9 cellular contexts compared by ENCODE assay signal in genomic region chr10:97713351-97713827, GRCh38. TPM values are rescaled to one million over a fixed set of nuclear protein-coding genes. Genes with fewer than 3 reads are reported as not detected.
DNase-seq lines count a peak whose midpoint lies in the region; FAIRE-seq and TF ChIP-seq lines count a peak whose summit lies in the region.
"Had no signal": no experiment of that assay in that cellular context is flagged by ENCODE, and none has a peak within 500 bp of the region (broad histone marks: within the 10 kb centered on the region; RNA-seq: fewer than 3 reads in every experiment).

Gene MARVELD1, plus strand, starts transcription at chr10:97713730. Its CDS starts 147 bp downstream, at chr10:97713877.

- H4K91ac ChIP-seq in H1 (replicated peaks; ENCODE audit: insufficient read length, low read length): peak within 1 kb of the TSS; percentile 96

- H3K23ac ChIP-seq in H1 (ENCODE audit: insufficient read length): no peak within 1 kb of the TSS

- WGBS in HUES64: 2% methylated on average over 38 of the region's 38 CpGs
- 2% methylated on average over 18 of the region's 38 CpGs; no CpG with 5 or more reads in 1 of the 2 experiments for WGBS in H1 (ENCODE audit: extremely low coverage in 1 of 2, insufficient coverage in 1 of 2, insufficient read length in 1 of 2, insufficient replicate concordance in 2 of 2, low coverage in 1 of 2, low lambda C conversion rate in 2 of 2, missing lambda C conversion rate in 1 of 2), 2 experiments
- 4 to 5% methylated on average over 19 to 35 of the region's 38 CpGs for WGBS in mesodermal cell (ENCODE audit: insufficient coverage in 2 of 2), 2 experiments
- 9% methylated on average over 38 of the region's 38 CpGs for WGBS in thyroid gland, 2 donors

- no peaks in the 10 kb centered on the region for H3K9me2 ChIP-seq in SU-DHL-6 (replicated peaks; ENCODE audit: insufficient read depth, low read length)

- peak within 1 kb of the TSS; percentile 90 for H4K8ac ChIP-seq in H1 (ENCODE audit: extremely low read depth, insufficient read depth, low read length)

- no peak for TF ChIP-seq CTCF in SU-DHL-6 (IDR thresholded peaks at IDR 0.05; ENCODE audit: insufficient read depth, low read length, poor library complexity, severe bottlenecking)
- no peak for TF ChIP-seq CTCF in H1 (IDR thresholded peaks at IDR 0.05; ENCODE audit: control extremely low read depth in 1 of 3, insufficient read depth in 1 of 3, low read depth in 1 of 3, low read length in 3 of 3)
- TF ChIP-seq CTCF in thyroid gland (IDR thresholded peaks at IDR 0.05): no peak

- H3K9me3 ChIP-seq in HUES64 (ENCODE audit: insufficient read depth, low read depth, low read length) (no peaks in the 10 kb centered on the region), SU-DHL-6 (ENCODE audit: insufficient read depth, low read length) (no peaks in the 10 kb centered on the region), H1 (ENCODE audit: insufficient read depth in 2 of 2, low read depth in 1 of 2, low read length in 1 of 2) (no peaks in the 10 kb centered on the region), mesodermal cell (ENCODE audit: control insufficient read depth, low read length) (no peaks in the 10 kb centered on the region), thyroid gland (no peaks in the 10 kb centered on the region)

- H2AFZ ChIP-seq in SU-DHL-6 (ENCODE audit: low read depth, low read length, severe bottlenecking) (no peak within 1 kb of the TSS), H1 (ENCODE audit: low read length) (peak within 1 kb of the TSS; percentile 90; the same call in 1 of the 2 replicates)

- H3K9ac ChIP-seq in HUES64 (ENCODE audit: low read depth, low read length): peak within 1 kb of the TSS; percentile 76
- no peak within 1 kb of the TSS for H3K9ac ChIP-seq in SU-DHL-6 (ENCODE audit: low read length)
- peak within 1 kb of the TSS; percentile 49 to 90 (median 84) for H3K9ac ChIP-seq in H1 (replicated peaks in 1 of 4; ENCODE audit: extremely low read depth in 1 of 4, low read depth in 3 of 4, low read length in 3 of 4)

- H3K4me2 ChIP-seq in SU-DHL-6 (ENCODE audit: low read depth, low read length, poor library complexity, severe bottlenecking) (peak within 1 kb of the TSS; percentile 45), H1 (ENCODE audit: insufficient read depth in 1 of 2, low read depth in 2 of 2, low read length in 2 of 2) (peak within 1 kb of the TSS; percentile 74 to 97)

- TF ChIP-seq POLR2A in H1 (IDR thresholded peaks at IDR 0.05; ENCODE audit: control extremely low read depth in 1 of 2, low read depth in 2 of 2, low read length in 2 of 2): no peak; a peak in 1 of 3 replicates
- no peak for TF ChIP-seq POLR2A in thyroid gland (IDR thresholded peaks at IDR 0.05)

- POLR2A ChIA-PET in H1 (lab: Charles Lee; ENCODE audit: partially characterized antibody): interaction anchor here (0.9 to 12.5 kb wide), 13 partner anchors 7 to 122 kb away, joined by 3 to 234 read pairs (median 4); partner anchors contain the start of genes AVPI1 and ZFYVE27

- peaks cover 27% of the 10 kb centered on the region for H3K4me1 ChIP-seq in HUES64 (ENCODE audit: insufficient read depth, low read length)
- H3K4me1 ChIP-seq in H1 (replicated peaks in 1 of 4; ENCODE audit: control insufficient read depth in 3 of 4, insufficient read depth in 4 of 4, low read length in 3 of 4): peaks cover 4 to 13% (median 9%) of the 10 kb centered on the region in 4 experiments
- H3K4me1 ChIP-seq in mesodermal cell (ENCODE audit: control insufficient read depth, insufficient read depth, low read length, poor library complexity, severe bottlenecking): peaks cover 25% of the 10 kb centered on the region
- H3K4me1 ChIP-seq in thyroid gland: peaks cover 5 to 46% of the 10 kb centered on the region in 2 donors

- peak within 1 kb of the TSS; percentile 97 for H2BK15ac ChIP-seq in H1 (ENCODE audit: low read length)

- intact Hi-C loops in thyroid gland (cut with DNase I): no loop called here

- H3K27me3 ChIP-seq in HUES64 (ENCODE audit: insufficient read depth, low read length) (no peaks in the 10 kb centered on the region), SU-DHL-6 (ENCODE audit: low read length) (no peaks in the 10 kb centered on the region), H1 (replicated peaks in 1 of 4; ENCODE audit: control insufficient read depth in 3 of 4, extremely low read depth in 1 of 4, insufficient read depth in 3 of 4, low read length in 3 of 4) (no peaks in the 10 kb centered on the region), thyroid gland (no peaks in the 10 kb centered on the region)

- H3K56ac ChIP-seq in H1 (replicated peaks; ENCODE audit: insufficient read length, low read depth, low read length): peak within 1 kb of the TSS; percentile 80

- H3K4ac ChIP-seq in H1 (replicated peaks; ENCODE audit: insufficient read length, low read depth, low read length): peak within 1 kb of the TSS; percentile 65

- H3K4me3 ChIP-seq in HUES64 (ENCODE audit: low read length) (peak within 1 kb of the TSS; percentile 69), SU-DHL-6 (ENCODE audit: insufficient read depth, low read length, poor library complexity, severe bottlenecking) (no peak within 1 kb of the TSS), H1 (ENCODE audit: extremely low read depth in 1 of 4, insufficient read depth in 2 of 4, low read depth in 3 of 4, low read length in 4 of 4) (peak within 1 kb of the TSS; percentile 47 to 78 (median 66)), mesodermal cell (ENCODE audit: extremely low read depth, insufficient read depth, low read length, poor library complexity, severe bottlenecking) (peak within 1 kb of the TSS; percentile 74), thyroid gland (replicated peaks in 1 of 3) (peak within 1 kb of the TSS; percentile 15 to 61 (median 53))

- no peaks in the 10 kb centered on the region for H3K79me2 ChIP-seq in SU-DHL-6 (ENCODE audit: insufficient read depth, low read length)
- H3K79me2 ChIP-seq in H1 (ENCODE audit: control insufficient read depth in 1 of 2, insufficient read depth in 2 of 2, low read length in 2 of 2): peaks cover 0 to 5% of the 10 kb centered on the region in 2 experiments; a peak in 1 of 4 replicates

- peak within 1 kb of the TSS; percentile 40; the same call in 1 of the 2 replicates for H2AK5ac ChIP-seq in H1 (ENCODE audit: low read depth, low read length)

- no peaks in the 10 kb centered on the region for H3K79me1 ChIP-seq in H1 (ENCODE audit: low read depth, low read length)

- no peak for FAIRE-seq in H1 (lab: Jason Lieb, UNC)
- FAIRE-seq: A204.1 had no signal

- H2BK120ac ChIP-seq in H1 (replicated peaks; ENCODE audit: low read depth, low read length): peak within 1 kb of the TSS; percentile 77

- DNase-seq in DMS53 (lab: John Stamatoyannopoulos, UW): peak; percentile 75
- no peak for DNase-seq in DMS53 treated with DMSO at 0.1 percent for 48 hours (lab: John Stamatoyannopoulos, UW; ENCODE audit: unreplicated experiment)
- peak in 1 of 2 experiments; percentile 76 for DNase-seq in H1 (ENCODE audit: low read depth in 1 of 2, low spot score in 2 of 2)
- DNase-seq in thyroid gland: peak; percentile 25 to 39
- DNase-seq in COR-L47 (lab: John Stamatoyannopoulos, UW): no peak

- CTCF ChIA-PET in H1 (lab: Charles Lee; ENCODE audit: partially characterized antibody): interaction anchor here (0.6 to 20.9 kb wide), 8 partner anchors 8 to 328 kb away, joined by 3 to 773 read pairs (median 6); partner anchors contain the start of genes AVPI1 and ZFYVE27

- TF ChIP-seq RAD21 in H1 (IDR thresholded peaks at IDR 0.05 in 1 of 2, conservative IDR thresholded peaks at IDR 0.05 in 1 of 2; ENCODE audit: low read depth in 2 of 2, low read length in 2 of 2): no peak

- H4K20me1 ChIP-seq in SU-DHL-6 (ENCODE audit: low read depth, low read length) (no peaks in the 10 kb centered on the region), H1 (replicated peaks in 1 of 2; ENCODE audit: control insufficient read depth in 1 of 2, insufficient read depth in 2 of 2, low read length in 2 of 2) (no peaks in the 10 kb centered on the region)

- H3F3A ChIP-seq in SU-DHL-6 (ENCODE audit: insufficient read depth): no peaks in the 10 kb centered on the region

- H3K18ac ChIP-seq in H1 (ENCODE audit: extremely low read depth, low read length): peak within 1 kb of the TSS; percentile 98

- no peak for TF ChIP-seq EP300 in H1 (IDR thresholded peaks at IDR 0.05; ENCODE audit: borderline replicate concordance in 1 of 2, low read depth in 2 of 2, low read length in 2 of 2)

- H2BK12ac ChIP-seq in H1 (ENCODE audit: low read depth, low read length): 0 out of 2 replicates have a peak within 1 kb of the TSS, but pooled peaks have one; percentile 94

- H4K5ac ChIP-seq in H1 (ENCODE audit: insufficient read length, low read depth, low read length): peak within 1 kb of the TSS; percentile 58

- H2BK20ac ChIP-seq in H1 (ENCODE audit: low read length): no peak within 1 kb of the TSS; the same call in 1 of the 2 replicates

- H3K14ac ChIP-seq in H1 (ENCODE audit: insufficient read length): no peak within 1 kb of the TSS

- peak within 1 kb of the TSS; percentile 67 for H3K27ac ChIP-seq in HUES64 (ENCODE audit: low read depth, low read length)
- no peak within 1 kb of the TSS for H3K27ac ChIP-seq in SU-DHL-6 (ENCODE audit: low read depth, low read length)
- H3K27ac ChIP-seq in H1 (ENCODE audit: low read depth, low read length): peak within 1 kb of the TSS; percentile 77
- H3K27ac ChIP-seq in mesodermal cell (ENCODE audit: low read depth, low read length, severe bottlenecking): peak within 1 kb of the TSS; percentile 83
- H3K27ac ChIP-seq in thyroid gland: peak within 1 kb of the TSS; percentile 71 to 93 (median 82)

- peaks cover 17% of the 10 kb centered on the region for H3K36me3 ChIP-seq in HUES64 (ENCODE audit: insufficient read depth, low read length)
- H3K36me3 ChIP-seq in SU-DHL-6 (ENCODE audit: low read length): no peaks in the 10 kb centered on the region
- peaks cover 0 to 16% (median 4%) of the 10 kb centered on the region in 4 experiments; a peak in 3 of 8 replicates for H3K36me3 ChIP-seq in H1 (ENCODE audit: control insufficient read depth in 2 of 4, insufficient read depth in 4 of 4, low read length in 3 of 4)
- peaks cover 25% of the 10 kb centered on the region for H3K36me3 ChIP-seq in mesodermal cell (ENCODE audit: control insufficient read depth, insufficient read depth, low read length)
- no peaks in the 10 kb centered on the region for H3K36me3 ChIP-seq in thyroid gland

- peaks cover 16% of the 10 kb centered on the region for H3K23me2 ChIP-seq in H1 (ENCODE audit: low read depth, low read length)

- H2BK5ac ChIP-seq in H1 (ENCODE audit: low read depth, low read length): peak within 1 kb of the TSS; percentile 95

RNA-seq across cellular contexts. Expression of gene MARVELD1, which starts in this region (rescaled TPM):
- 27.9 TPM for polyA plus RNA-seq in HUES64 (2013, experiment 1 of 2)
- polyA plus RNA-seq in HUES64 (2013, experiment 2 of 2): 29.0 TPM
- 33.1 and 37.3 TPM in 2 replicates for total RNA-seq in H1 (2021; fragmentation: NEBNext Ultra II Directional; extraction: Animal tissue kit (Norgen Biotek cat#: 25700))
- polyA plus RNA-seq in H1 (2011; rRNA removed): 28.1 and 38.0 TPM in 2 replicates
- 24.7 TPM for polyA plus RNA-seq in H1 (2011; cell fraction: cytosol; rRNA removed)
- 50.0 TPM for polyA plus RNA-seq in H1 (2011; cell fraction: nucleus; rRNA removed)
- polyA plus RNA-seq in H1 (2012, experiment 1 of 2): 25.0 to 30.8 TPM (median 26.9 TPM) in 4 replicates
- polyA plus RNA-seq in H1 (2012, experiment 2 of 2): 45.8 TPM
- 25.4 TPM for polyA plus RNA-seq in H1 (2013, experiment 1 of 2)
- 28.3 TPM for polyA plus RNA-seq in H1 (2013, experiment 2 of 2)
- polyA minus RNA-seq in H1 (2011; rRNA and poly(A)+ RNA removed): 13.7 and 15.4 TPM in 2 replicates
- 19.0 TPM for polyA minus RNA-seq in H1 (2011; cell fraction: cytosol; rRNA and poly(A)+ RNA removed)
- polyA minus RNA-seq in H1 (2011; cell fraction: nucleus; rRNA and poly(A)+ RNA removed): 18.4 TPM
- polyA plus RNA-seq in mesodermal cell (2013, experiment 1 of 2): 48.3 TPM
- polyA plus RNA-seq in mesodermal cell (2013, experiment 2 of 2): 43.2 TPM
- total RNA-seq in thyroid gland: 10 to 100 TPM in 2 of 4 donors, 1 to 10 TPM in 2; 6.0 to 46.6 (median 10.5) TPM

Comparison
In these comparisons a context has a peak if more than half of its experiments do, and no peak if none do; other contexts are left out.
1. DNase-seq: peak in DMS53 (single experiment) and thyroid gland (2 of 2); none in DMS53 treated with DMSO at 0.1 percent for 48 hours (single experiment) and COR-L47 (single experiment).